8 cellular contexts compared by ENCODE assay signal in the genomic region with DNA sequence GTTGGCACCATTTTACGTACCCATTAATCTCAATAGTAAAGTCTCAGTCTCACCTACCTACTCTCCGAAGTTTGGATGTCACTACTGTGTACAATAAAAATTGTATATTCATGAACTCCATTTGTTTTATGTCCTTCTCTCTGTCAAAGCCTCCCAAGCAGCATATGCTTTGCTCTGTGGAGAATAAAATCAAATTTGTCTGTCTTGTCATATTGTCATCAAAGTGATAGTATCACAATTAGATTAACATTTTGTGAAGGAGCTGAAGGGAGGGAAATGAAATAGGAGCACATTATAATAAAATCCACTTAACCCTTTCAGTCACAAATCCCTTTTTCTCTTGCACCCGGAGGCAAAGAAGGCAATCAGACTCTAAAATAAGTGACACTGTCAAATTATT.
"Had no signal": no experiment of that assay in that cellular context is flagged by ENCODE, and none has a peak within 500 bp of the region (broad histone marks: within the 10 kb centered on the region; RNA-seq: fewer than 3 reads in every experiment).

No MANE protein-coding gene starts in this region.

- H3K4me1 ChIP-seq: HAP-1 had no signal

- H3K4me3 ChIP-seq: GM23248, HAP-1 had no signal

- H2AFZ ChIP-seq: GM23248 had no signal

- H3K9me3 ChIP-seq: HAP-1 had no signal

- H3K9ac ChIP-seq: GM23248 had no signal

- DNase-seq: GM23248, GOT3, H7, HFFc6 had no signal

- H3K36me3 ChIP-seq: HAP-1 had no signal

- ATAC-seq: HCT116, HepG2 had no signal

- H3K27ac ChIP-seq: GM23248, HL-60 had no signal
